ENCODE assay signal across 21 cellular contexts in the genomic region with DNA sequence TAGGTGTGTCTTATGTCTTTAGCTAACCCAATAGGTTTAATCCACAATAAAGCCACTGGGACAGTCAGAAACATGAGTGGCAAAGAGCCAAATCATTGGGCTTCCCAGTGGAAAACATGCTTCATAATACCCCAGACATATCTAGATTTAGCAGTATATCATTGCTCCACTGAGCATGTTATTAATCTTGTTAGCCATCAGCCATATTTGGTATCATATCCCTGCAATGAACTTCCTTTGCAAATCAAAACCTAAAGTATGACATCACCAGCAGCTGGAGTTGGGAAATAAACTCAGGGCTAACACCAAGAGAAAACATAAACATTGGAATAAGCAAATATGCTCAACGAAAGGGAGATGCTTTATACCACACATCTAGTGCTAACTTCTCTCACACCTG.
DNase-seq lines count a peak whose midpoint lies in the region; TF ChIP-seq lines count a peak whose summit lies in the region.
"Had no signal": no experiment of that assay in that cellular context is flagged by ENCODE, and none has a peak within 500 bp of the region (broad histone marks: within the 10 kb centered on the region; RNA-seq: fewer than 3 reads in every experiment).

No MANE protein-coding gene starts in this region.

- no peaks in the 10 kb centered on the region for H3K4me1 Mint-ChIP-seq in activated T-helper 2 cell treated with anti-CD3 and anti-CD28 coated beads, Interferon-gamma antibody, Interleukin-2, Interleukin-4, amounts not matched to agents 10 μg/mL and 5 μg/mL and 100 μg/mL, durations not matched to agents 14 hours and 24 hours and 36 hours (ENCODE audit: low read depth)
- H3K4me1 Mint-ChIP-seq: naive B cell; stimulated activated effector memory CD8-positive, alpha-beta T cell treated with anti-CD3 and anti-CD28 coated beads, Interleukin-12 subunit alpha, Interleukin-12 subunit beta, amount 100 ng/mL, for 72 hours had no signal

- DNase-seq in AG20443 (ENCODE audit: low spot score) (peak; percentile 16), dermis blood vessel endothelial cell (peak; percentile 76), SKM-1 (lab: John Stamatoyannopoulos, UW; ENCODE audit: unreplicated experiment) (no peak), NCI-H524 treated with DMSO at 0.1 percent for 48 hours (lab: John Stamatoyannopoulos, UW) (no peak)
- DNase-seq in activated T-helper 2 cell treated with anti-CD3 and anti-CD28 coated beads, Interferon-gamma antibody, Interleukin-2, Interleukin-4, amounts not matched to agents 10 μg/mL and 5 μg/mL and 100 μg/mL, durations not matched to agents 14 hours and 24 hours and 36 hours (ENCODE audit: low spot score): no peak
- no peak for DNase-seq in effector CD8-positive, alpha-beta T cell (lab: John Stamatoyannopoulos, UW)
- DNase-seq: activated CD4-positive, alpha-beta T cell treated with anti-CD3 and anti-CD28 coated beads for 1 hour; activated T-cell treated with anti-CD3 and anti-CD28 coated beads, Interleukin-2, amount 50 U/mL, for 1 hour; adrenal gland; kidney glomerular epithelial cell; naive B cell; NCI-H1092 treated with DMSO at 0.1 percent for 48 hours; NCI-H446; stimulated activated CD4-positive, alpha-beta T cell treated with anti-CD3 and anti-CD28 coated beads, Interleukin-4, amount 100 ng/mL, for 4 hours had no signal

- intact Hi-C loops in activated T-helper 2 cell treated with anti-CD3 and anti-CD28 coated beads, Interferon-gamma antibody, Interleukin-2, Interleukin-4, amounts not matched to agents 10 μg/mL and 5 μg/mL and 100 μg/mL, durations not matched to agents 14 hours and 24 hours and 36 hours (cut with micrococcal nuclease): no loop called here

- no peak overlapping the region for H3K4me3 ChIP-seq in liver (ENCODE audit: low read depth in 1 of 3, low read length in 3 of 3)
- H3K4me3 ChIP-seq: adrenal gland, gastroesophageal sphincter, right atrium auricular region had no signal

- H3K27me3 ChIP-seq in liver (ENCODE audit: control insufficient read depth in 4 of 4, insufficient read depth in 4 of 4, low read length in 3 of 4): no peaks in the 10 kb centered on the region
- H3K27me3 ChIP-seq: adrenal gland, gastroesophageal sphincter, right atrium auricular region had no signal

- 22% methylated on average over 1 of the region's 1 CpG for WGBS in liver

- no peaks in the 10 kb centered on the region for H3K4me1 ChIP-seq in liver (ENCODE audit: control insufficient read depth in 4 of 4, insufficient read depth in 4 of 4, low read length in 3 of 4)
- H3K4me1 ChIP-seq: adrenal gland had no signal

- no peak overlapping the region for H3K4me3 Mint-ChIP-seq in activated T-helper 2 cell treated with anti-CD3 and anti-CD28 coated beads, Interferon-gamma antibody, Interleukin-2, Interleukin-4, amounts not matched to agents 10 μg/mL and 5 μg/mL and 100 μg/mL, durations not matched to agents 14 hours and 24 hours and 36 hours (ENCODE audit: low read depth)
- H3K4me3 Mint-ChIP-seq: naive B cell; stimulated activated effector memory CD8-positive, alpha-beta T cell treated with anti-CD3 and anti-CD28 coated beads, Interleukin-12 subunit alpha, Interleukin-12 subunit beta, amount 100 ng/mL, for 72 hours; T-helper 1 cell treated with Interleukin-12 subunit alpha and Interleukin-12 subunit beta and Interleukin-4 antibody, amounts not matched to agents 30 μg/mL and 1 μg/mL, for 36 hours had no signal

- no peak overlapping the region for H3K27ac Mint-ChIP-seq in activated T-helper 2 cell treated with anti-CD3 and anti-CD28 coated beads, Interferon-gamma antibody, Interleukin-2, Interleukin-4, amounts not matched to agents 10 μg/mL and 5 μg/mL and 100 μg/mL, durations not matched to agents 14 hours and 24 hours and 36 hours
- H3K27ac Mint-ChIP-seq: naive B cell; stimulated activated effector memory CD8-positive, alpha-beta T cell treated with anti-CD3 and anti-CD28 coated beads, Interleukin-12 subunit alpha, Interleukin-12 subunit beta, amount 100 ng/mL, for 72 hours; T-helper 1 cell treated with Interleukin-12 subunit alpha and Interleukin-12 subunit beta and Interleukin-4 antibody, amounts not matched to agents 30 μg/mL and 1 μg/mL, for 36 hours had no signal

- no peaks in the 10 kb centered on the region for H3K27me3 Mint-ChIP-seq in activated T-helper 2 cell treated with anti-CD3 and anti-CD28 coated beads, Interferon-gamma antibody, Interleukin-2, Interleukin-4, amounts not matched to agents 10 μg/mL and 5 μg/mL and 100 μg/mL, durations not matched to agents 14 hours and 24 hours and 36 hours (ENCODE audit: low read depth)
- H3K27me3 Mint-ChIP-seq: naive B cell had no signal

- no peaks in the 10 kb centered on the region for H3K9me3 ChIP-seq in liver (ENCODE audit: control insufficient read depth in 4 of 4, low read length in 3 of 4)
- H3K9me3 ChIP-seq: adrenal gland, gastroesophageal sphincter, right atrium auricular region had no signal

- no peak overlapping the region for H3K9ac ChIP-seq in liver (ENCODE audit: low read depth in 1 of 2, low read length in 2 of 2)

- H3K27ac ChIP-seq in liver (ENCODE audit: low read depth in 1 of 2, low read length in 2 of 2): no peak overlapping the region
- H3K27ac ChIP-seq: adrenal gland, C4-2B, gastroesophageal sphincter had no signal

- no peaks in the 10 kb centered on the region for H3K36me3 ChIP-seq in liver (ENCODE audit: control insufficient read depth in 4 of 4, insufficient read depth in 3 of 4, low read depth in 1 of 4, low read length in 3 of 4)
- H3K36me3 ChIP-seq: adrenal gland, gastroesophageal sphincter, right atrium auricular region had no signal

- H3K36me3 Mint-ChIP-seq in activated T-helper 2 cell treated with anti-CD3 and anti-CD28 coated beads, Interferon-gamma antibody, Interleukin-2, Interleukin-4, amounts not matched to agents 10 μg/mL and 5 μg/mL and 100 μg/mL, durations not matched to agents 14 hours and 24 hours and 36 hours (ENCODE audit: low read depth): no peaks in the 10 kb centered on the region
- H3K36me3 Mint-ChIP-seq: naive B cell; stimulated activated effector memory CD8-positive, alpha-beta T cell treated with anti-CD3 and anti-CD28 coated beads, Interleukin-12 subunit alpha, Interleukin-12 subunit beta, amount 100 ng/mL, for 72 hours had no signal

- H3K9me3 Mint-ChIP-seq in activated T-helper 2 cell treated with anti-CD3 and anti-CD28 coated beads, Interferon-gamma antibody, Interleukin-2, Interleukin-4, amounts not matched to agents 10 μg/mL and 5 μg/mL and 100 μg/mL, durations not matched to agents 14 hours and 24 hours and 36 hours: no peaks in the 10 kb centered on the region
- H3K9me3 Mint-ChIP-seq: T-helper 1 cell treated with Interleukin-12 subunit alpha and Interleukin-12 subunit beta and Interleukin-4 antibody, amounts not matched to agents 30 μg/mL and 1 μg/mL, for 36 hours had no signal

- TF ChIP-seq CTCF in liver (IDR thresholded peaks at IDR 0.05; ENCODE audit: low read depth, low read length, missing input control): no peak

- no peak for TF ChIP-seq EP300 in Ishikawa (IDR thresholded peaks at IDR 0.05; ENCODE audit: borderline replicate concordance)

- TF ChIP-seq RAD21 in Ishikawa (IDR thresholded peaks at IDR 0.05; ENCODE audit: low read depth) (no peak), liver (IDR thresholded peaks at IDR 0.05) (no peak)

TF ChIP-seq in Ishikawa, 13 proteins besides CTCF, POLR2A, EP300 and RAD21 (continues in another document):
- no peak for TF ChIP-seq YY1 (IDR thresholded peaks at IDR 0.05; ENCODE audit: low read depth)
- no peak for TF ChIP-seq CREB1 (IDR thresholded peaks at IDR 0.05; ENCODE audit: low read depth)
- TF ChIP-seq CEBPB (IDR thresholded peaks at IDR 0.05): 0 out of 2 replicates have a peak, but pooled peaks have one; percentile 39
- no peak for TF ChIP-seq TAF1 (IDR thresholded peaks at IDR 0.05; ENCODE audit: low read depth)
- no peak for TF ChIP-seq TEAD4 (IDR thresholded peaks at IDR 0.05)

TF ChIP-seq in liver, 16 proteins besides CTCF, POLR2A, EP300 and RAD21:
- TF ChIP-seq ATF3 (IDR thresholded peaks at IDR 0.05) (peak; percentile 22), NR2F2 (IDR thresholded peaks at IDR 0.05) (no peak)
- TF ChIP-seq, protein P1, sequence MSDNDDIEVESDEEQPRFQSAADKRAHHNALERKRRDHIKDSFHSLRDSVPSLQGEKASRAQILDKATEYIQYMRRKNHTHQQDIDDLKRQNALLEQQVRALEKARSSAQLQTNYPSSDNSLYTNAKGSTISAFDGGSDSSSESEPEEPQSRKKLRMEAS (IDR thresholded peaks at IDR 0.05): no peak

Comparison
In these comparisons a context has a peak if more than half of its experiments do, and no peak if none do; other contexts are left out.
1. DNase-seq: peak in AG20443 (single experiment) and dermis blood vessel endothelial cell (single experiment); none in SKM-1 (single experiment), activated T-helper 2 cell treated with anti-CD3 and anti-CD28 coated beads, Interferon-gamma antibody, Interleukin-2, Interleukin-4, amounts not matched to agents 10 μg/mL and 5 μg/mL and 100 μg/mL, durations not matched to agents 14 hours and 24 hours and 36 hours (single experiment), NCI-H524 treated with DMSO at 0.1 percent for 48 hours (single experiment) and effector CD8-positive, alpha-beta T cell (single experiment).